In the genomic region with DNA sequence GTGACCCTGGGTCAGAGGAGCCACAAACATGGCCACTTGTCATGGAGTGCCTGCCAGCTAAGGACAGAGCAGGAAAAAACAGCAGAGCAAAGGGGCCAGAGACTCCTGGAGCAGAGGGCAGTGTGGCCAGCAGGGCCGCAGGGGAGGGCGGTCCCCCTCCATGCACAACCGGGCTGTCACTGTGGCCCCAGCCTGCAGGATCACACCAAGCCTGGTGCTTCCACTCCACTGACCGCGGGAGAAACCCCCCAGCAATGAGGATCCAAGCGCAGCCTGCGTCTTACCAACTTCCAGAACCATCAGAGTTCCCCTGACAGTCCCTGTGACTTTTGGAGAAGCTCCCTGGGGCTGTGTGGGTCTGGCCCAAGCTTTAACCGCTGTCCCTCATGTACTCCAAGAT, we compare ENCODE assay signal across 22 cellular contexts.
"Had no signal": no experiment of that assay in that cellular context is flagged by ENCODE, and none has a peak within 500 bp of the region (broad histone marks: within the 10 kb centered on the region; RNA-seq: fewer than 3 reads in every experiment).

No MANE protein-coding gene starts in this region.

- H3K36me3 ChIP-seq: colonic mucosa, pancreas, thoracic aorta, transverse colon had no signal

- H3K79me2 ChIP-seq: hepatocyte had no signal

- H2AFZ ChIP-seq: hepatocyte had no signal

- H3K4me1 ChIP-seq: colonic mucosa, pancreas, transverse colon had no signal

- H3K27me3 ChIP-seq: colonic mucosa, hepatocyte, pancreas, transverse colon had no signal

- H3K9me3 ChIP-seq: colonic mucosa, pancreas, stomach, thoracic aorta, transverse colon had no signal

- FAIRE-seq: endothelial cell of umbilical vein, pancreas, small intestine had no signal

- ATAC-seq: left colon; left ventricle myocardium superior; naive thymus-derived CD4-positive, alpha-beta T cell; pancreas; right cardiac atrium had no signal

- DNase-seq: colonic mucosa; dermis blood vessel endothelial cell; erythroblast; foreskin melanocyte; head of caudate nucleus; left colon; left ventricle myocardium superior; mesendoderm; nephron progenitor cell; nucleus accumbens; pancreas; small intestine; stimulated activated CD4-positive, alpha-beta T cell treated with anti-CD3 and anti-CD28 coated beads, Interleukin-12 subunit alpha, Interleukin-12 subunit beta, amount 100 ng/mL, for 4 hours; stimulated activated naive CD4-positive, alpha-beta T cell; stomach; substantia nigra; transverse colon had no signal

- H3K4me3 ChIP-seq: colonic mucosa, hepatocyte, pancreas, stomach, thoracic aorta, transverse colon had no signal

- H3K4me2 ChIP-seq: hepatocyte had no signal

- H3K27ac ChIP-seq: colonic mucosa, hepatocyte, pancreas, stomach, thoracic aorta, transverse colon had no signal
